In the genomic region with DNA sequence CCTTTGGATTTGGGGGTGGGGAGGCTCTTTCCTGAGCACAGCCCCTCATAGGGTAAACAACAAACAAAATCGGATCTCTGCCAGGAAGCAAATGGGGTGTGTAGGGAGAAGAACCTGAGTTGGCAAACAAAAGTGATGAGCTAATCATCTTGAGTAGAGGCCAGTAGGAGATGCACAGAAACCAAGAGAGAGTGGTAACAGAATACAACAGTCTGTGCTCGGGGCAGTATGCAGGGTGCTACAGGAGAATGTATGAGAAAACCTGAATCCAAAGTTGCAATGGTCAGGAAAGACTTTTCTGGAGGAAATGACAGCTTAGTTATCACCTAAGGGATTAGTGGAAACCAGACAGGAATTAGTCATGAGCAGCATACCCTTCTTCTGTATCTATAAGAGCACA, we compare ENCODE assay signal across 15 cellular contexts.
A peak's percentile ranks its signal among the peaks of the same experiment; 100 is the strongest.
DNase-seq lines count a peak whose midpoint lies in the region; ATAC-seq and TF ChIP-seq lines count a peak whose summit lies in the region.
"Had no signal": no experiment of that assay in that cellular context is flagged by ENCODE, and none has a peak within 500 bp of the region (broad histone marks: within the 10 kb centered on the region; RNA-seq: fewer than 3 reads in every experiment).

No MANE protein-coding gene starts in this region.

- H4K8ac ChIP-seq in H9 (replicated peaks; ENCODE audit: insufficient read length, low read depth, low read length) = no peak overlapping the region

- no peaks in the 10 kb centered on the region for H3K36me3 Mint-ChIP-seq in H9 (ENCODE audit: insufficient read depth in 1 of 3, low read depth in 3 of 3)
- H3K36me3 Mint-ChIP-seq: neural progenitor cell had no signal

- H3K9ac ChIP-seq in HUES48 (ENCODE audit: low read depth, low read length) = no peak overlapping the region
- no peak overlapping the region for H3K9ac ChIP-seq in H9 (ENCODE audit: extremely low read depth, insufficient read length, low read length)
- H3K9ac ChIP-seq: neural progenitor cell had no signal

- H3K14ac ChIP-seq in H9 (ENCODE audit: insufficient read depth, low read length) = no peak overlapping the region

- no peaks in the 10 kb centered on the region for H3K79me2 ChIP-seq in H9 (ENCODE audit: insufficient read depth, low read length)

- no peak overlapping the region for H3K4ac ChIP-seq in H9 (ENCODE audit: low read depth, low read length)

- no peak overlapping the region for H3K23ac ChIP-seq in H9 (ENCODE audit: insufficient read length, low read depth, low read length)

- no peaks in the 10 kb centered on the region for H4K20me1 ChIP-seq in H9 (ENCODE audit: control insufficient read depth, insufficient read depth, insufficient read length)

- no peak overlapping the region for H2BK12ac ChIP-seq in H9 (ENCODE audit: insufficient read length, low read depth, low read length)

- peak overlapping the region in 1 of 3 experiments; percentile 8; a peak in 1 of 7 replicates for H3K27ac Mint-ChIP-seq in H9
- H3K27ac Mint-ChIP-seq: activated CD8-positive, alpha-beta T cell treated with anti-CD3 and anti-CD28 coated beads for 36 hours; activated T-helper 17 cell treated with anti-CD3 and anti-CD28 coated beads, Interleukin-2, amount 50 U/mL, for 72 hours; memory B cell; neural progenitor cell had no signal

- peaks cover 19% of the 10 kb centered on the region; the same call in 1 of the 2 replicates for H3K4me1 ChIP-seq in HUES48 (ENCODE audit: control insufficient read depth, insufficient read depth, low read length)
- peaks cover 24% of the 10 kb centered on the region for H3K4me1 ChIP-seq in RWPE2 (ENCODE audit: insufficient read depth, poor library complexity, severe bottlenecking)
- H3K4me1 ChIP-seq in H9 (ENCODE audit: insufficient read depth, low read length) = no peaks in the 10 kb centered on the region
- H3K4me1 ChIP-seq: right atrium auricular region had no signal

- peaks cover 8 to 18% of the 10 kb centered on the region in 2 experiments for H3K4me1 Mint-ChIP-seq in H9

- H2AFZ ChIP-seq in H9 (ENCODE audit: low read length) = no peak overlapping the region
- H2AFZ ChIP-seq: neural progenitor cell had no signal

- H3K36me3 ChIP-seq in HUES48 (ENCODE audit: control insufficient read depth, insufficient read depth, low read length) (no peaks in the 10 kb centered on the region), RWPE2 (ENCODE audit: low read depth) (no peaks in the 10 kb centered on the region)
- H3K36me3 ChIP-seq: neural progenitor cell, right atrium auricular region, thoracic aorta had no signal

- H3K9me3 ChIP-seq in HUES48 (ENCODE audit: control insufficient read depth, insufficient read depth, low read length) = no peaks in the 10 kb centered on the region
- H3K9me3 ChIP-seq in RWPE2 (ENCODE audit: severe bottlenecking) = no peaks in the 10 kb centered on the region
- H3K9me3 ChIP-seq in H9 (ENCODE audit: control insufficient read depth, low read depth, low read length) = no peaks in the 10 kb centered on the region
- H3K9me3 ChIP-seq: right atrium auricular region, thoracic aorta had no signal

- no peak overlapping the region for H3K4me3 Mint-ChIP-seq in H9
- H3K4me3 Mint-ChIP-seq: activated CD8-positive, alpha-beta T cell treated with anti-CD3 and anti-CD28 coated beads for 36 hours; activated T-helper 17 cell treated with anti-CD3 and anti-CD28 coated beads, Interleukin-2, amount 50 U/mL, for 72 hours; memory B cell; neural progenitor cell had no signal

- H3K27me3 Mint-ChIP-seq in H9 (ENCODE audit: low read depth) = no peaks in the 10 kb centered on the region
- H3K27me3 Mint-ChIP-seq: activated CD8-positive, alpha-beta T cell treated with anti-CD3 and anti-CD28 coated beads for 36 hours; activated T-helper 17 cell treated with anti-CD3 and anti-CD28 coated beads, Interleukin-2, amount 50 U/mL, for 72 hours; memory B cell had no signal

- no peaks in the 10 kb centered on the region for H3K9me3 Mint-ChIP-seq in H9
- H3K9me3 Mint-ChIP-seq: activated CD8-positive, alpha-beta T cell treated with anti-CD3 and anti-CD28 coated beads for 36 hours; activated T-helper 17 cell treated with anti-CD3 and anti-CD28 coated beads, Interleukin-2, amount 50 U/mL, for 72 hours; memory B cell; neural progenitor cell had no signal

- peak overlapping the region; percentile 9 for H3K27ac ChIP-seq in HUES48 (ENCODE audit: low read depth, low read length)
- H3K27ac ChIP-seq in RWPE2 (ENCODE audit: poor library complexity, severe bottlenecking) = peak overlapping the region; percentile 55
- H3K27ac ChIP-seq in H9 (ENCODE audit: insufficient read length, low read depth, low read length) = no peak overlapping the region
- H3K27ac ChIP-seq: neural progenitor cell, right atrium auricular region, thoracic aorta had no signal

- H3K18ac ChIP-seq in H9 (ENCODE audit: insufficient read length, low read depth, low read length) = no peak overlapping the region

- H3K56ac ChIP-seq in H9 (ENCODE audit: insufficient read length, low read depth, low read length) = no peak overlapping the region

- no peak overlapping the region for H3T11ph ChIP-seq in H9 (ENCODE audit: low read length)

- H3K4me2 ChIP-seq in H9 (ENCODE audit: insufficient read depth, insufficient read length, low read length) = no peak overlapping the region
- H3K4me2 ChIP-seq: neural progenitor cell had no signal

- no peak overlapping the region for H3K4me3 ChIP-seq in HUES48 (ENCODE audit: low read depth, low read length)
- H3K4me3 ChIP-seq in RWPE2 (ENCODE audit: severe bottlenecking) = no peak overlapping the region
- H3K4me3 ChIP-seq: neural progenitor cell, right atrium auricular region, thoracic aorta had no signal

- H2BK15ac ChIP-seq in H9 (ENCODE audit: low read depth, low read length) = no peak overlapping the region

- H4K91ac ChIP-seq in H9 (ENCODE audit: insufficient read length, low read depth, low read length) = no peak overlapping the region

- H3K27me3 ChIP-seq in HUES48 (ENCODE audit: control insufficient read depth, insufficient read depth, low read length) (no peaks in the 10 kb centered on the region), RWPE2 (ENCODE audit: insufficient read depth, poor library complexity, severe bottlenecking) (no peaks in the 10 kb centered on the region), H9 (ENCODE audit: insufficient read depth, low read length) (no peaks in the 10 kb centered on the region)
- H3K27me3 ChIP-seq: neural progenitor cell, right atrium auricular region had no signal

- no peak overlapping the region for H2BK20ac ChIP-seq in H9 (ENCODE audit: low read depth, low read length, poor library complexity, severe bottlenecking)

- ATAC-seq in RWPE2 (ENCODE audit: low read depth) = peak; percentile 77
- ATAC-seq in GM19395 (IDR thresholded peaks at IDR 0.05; ENCODE audit: unreplicated experiment) = no peak
- ATAC-seq: activated CD8-positive, alpha-beta T cell treated with anti-CD3 and anti-CD28 coated beads for 36 hours; activated T-helper 17 cell treated with anti-CD3 and anti-CD28 coated beads, Interleukin-2, amount 50 U/mL, for 72 hours had no signal

- TF ChIP-seq CTCF in RWPE2 (IDR thresholded peaks at IDR 0.05; ENCODE audit: poor library complexity, severe bottlenecking) (no peak), H9 (conservative IDR thresholded peaks at IDR 0.05) (no peak)

- H2BK120ac ChIP-seq in H9 (ENCODE audit: low read depth, low read length, poor library complexity, severe bottlenecking) = no peak overlapping the region

- no peaks in the 10 kb centered on the region for H3K79me1 ChIP-seq in H9 (ENCODE audit: insufficient read depth, low read depth, low read length, poor library complexity, severe bottlenecking)

- H3K23me2 ChIP-seq in H9 (ENCODE audit: insufficient read length, low read depth, low read length, poor library complexity, severe bottlenecking) = no peaks in the 10 kb centered on the region

- H2AK5ac ChIP-seq in H9 (ENCODE audit: insufficient read length, low read length) = no peak overlapping the region

- peak; percentile 95 for DNase-seq in DMS79 treated with DMSO at 0.1 percent for 48 hours (lab: John Stamatoyannopoulos, UW)
- no peak for DNase-seq in RWPE2 (ENCODE audit: low spot score)
- DNase-seq in kidney tubule cell (ENCODE audit: low spot score) = peak; percentile 24
- DNase-seq in activated naive CD4-positive, alpha-beta T cell treated with Interleukin-2 at 50 U/mL for 16 hours = no peak
- no peak for DNase-seq in H9
- DNase-seq: activated CD8-positive, alpha-beta T cell treated with anti-CD3 and anti-CD28 coated beads for 36 hours; C1 segment of cervical spinal cord; stimulated activated CD4-positive, alpha-beta T cell treated with anti-CD3 and anti-CD28 coated beads, Interleukin-2, amount 100 ng/mL, for 48 hours had no signal

- H2BK5ac ChIP-seq in H9 (ENCODE audit: insufficient read length, low read length) = no peak overlapping the region

- WGBS in H9 (ENCODE audit: extremely low coverage, insufficient read length, low lambda C conversion rate) = no CpG with 5 or more reads among the region's 2 CpGs

- no peak overlapping the region for H4K5ac ChIP-seq in H9 (ENCODE audit: insufficient read length, low read depth, low read length)

Comparison
In these comparisons a context has a peak if more than half of its experiments do, and no peak if none do; other contexts are left out.
1. DNase-seq: peak in DMS79 treated with DMSO at 0.1 percent for 48 hours (single experiment) and kidney tubule cell (single experiment); none in RWPE2 (single experiment), activated naive CD4-positive, alpha-beta T cell treated with Interleukin-2 at 50 U/mL for 16 hours (single experiment) and H9 (single experiment).